ENCODE assay signal across 17 cellular contexts in genomic region chr5:76000586-76000985, GRCh38.
"Had no signal": no experiment of that assay in that cellular context is flagged by ENCODE, and none has a peak within 500 bp of the region (broad histone marks: within the 10 kb centered on the region; RNA-seq: fewer than 3 reads in every experiment).

No MANE protein-coding gene starts in this region.

- ATAC-seq: foreskin keratinocyte, heart left ventricle, left cardiac atrium, left lung, left ventricle myocardium superior, lower lobe of right lung had no signal

- H3K27ac ChIP-seq: coronary artery, dorsolateral prefrontal cortex, esophagus muscularis mucosa, foreskin keratinocyte, heart left ventricle, hepatocyte, left lung, lower lobe of right lung had no signal

- H3K36me3 ChIP-seq: esophagus muscularis mucosa, heart left ventricle, left lung, lower lobe of right lung had no signal

- H3K4me3 ChIP-seq: coronary artery, dorsolateral prefrontal cortex, esophagus muscularis mucosa, heart left ventricle, hepatocyte, left lung, lower lobe of right lung had no signal

- H3K79me2 ChIP-seq: hepatocyte had no signal

- H3K4me2 ChIP-seq: hepatocyte had no signal

- H3K4me1 ChIP-seq: esophagus muscularis mucosa, foreskin keratinocyte, heart left ventricle, left lung, lower lobe of right lung had no signal

- H3K27me3 ChIP-seq: esophagus muscularis mucosa, foreskin keratinocyte, heart left ventricle, hepatocyte, left lung had no signal

- H3K9me3 ChIP-seq: esophagus muscularis mucosa, lower lobe of right lung had no signal

- DNase-seq: dermis blood vessel endothelial cell; effector CD4-positive, alpha-beta T cell; effector memory CD4-positive, alpha-beta T cell; foreskin keratinocyte; glutamatergic neuron; heart left ventricle; immature natural killer cell; left cardiac atrium; left lung; left ventricle myocardium superior; lower lobe of right lung; mesendoderm; midbrain had no signal

- H2AFZ ChIP-seq: hepatocyte had no signal
